In genomic region chr5:64744914-64745313, GRCh38 we compare ENCODE assay signal across 25 cellular contexts. TPM values are rescaled to one million over a fixed set of nuclear protein-coding genes. Genes with fewer than 3 reads are reported as not detected.
"Had no signal": no experiment of that assay in that cellular context is flagged by ENCODE, and none has a peak within 500 bp of the region (broad histone marks: within the 10 kb centered on the region; RNA-seq: fewer than 3 reads in every experiment).

No MANE protein-coding gene starts in this region.

- H3K36me3 Mint-ChIP-seq: activated naive CD4-positive, alpha-beta T cell treated with anti-CD3 and anti-CD28 coated beads, Interleukin-2, amount 50 U/mL, for 72 hours had no signal

- H3K9me3 ChIP-seq: adrenal gland, lower lobe of right lung, prostate gland, thyroid gland had no signal

- H3K4me3 Mint-ChIP-seq: activated T-cell treated with anti-CD3 and anti-CD28 coated beads, Interleukin-2, amount 50 U/mL, for 72 hours; dendritic cell treated with granulocyte-macrophage colony-stimulating factor and Interleukin-4, amounts not matched to agents 40 ng/mL and 50 ng/mL, for 4 days; mesothelial cell of epicardium; nephron progenitor cell had no signal

- H3K27me3 Mint-ChIP-seq: dendritic cell treated with granulocyte-macrophage colony-stimulating factor and Interleukin-4, amounts not matched to agents 40 ng/mL and 50 ng/mL, for 4 days had no signal

- H3K27ac ChIP-seq: adrenal gland, lower lobe of right lung, prostate gland, thyroid gland had no signal

- H3K9me3 Mint-ChIP-seq: activated naive CD4-positive, alpha-beta T cell treated with anti-CD3 and anti-CD28 coated beads, Interleukin-2, amount 50 U/mL, for 72 hours; activated T-cell treated with anti-CD3 and anti-CD28 coated beads, Interleukin-2, amount 50 U/mL, for 72 hours; dendritic cell treated with granulocyte-macrophage colony-stimulating factor and Interleukin-4, amounts not matched to agents 40 ng/mL and 50 ng/mL, for 4 days; mesothelial cell of epicardium; nephron progenitor cell had no signal

- FAIRE-seq: astrocyte, bronchial epithelial cell, keratinocyte had no signal

- H3K27ac Mint-ChIP-seq: activated naive CD4-positive, alpha-beta T cell treated with anti-CD3 and anti-CD28 coated beads, Interleukin-2, amount 50 U/mL, for 72 hours; activated T-cell treated with anti-CD3 and anti-CD28 coated beads, Interleukin-2, amount 50 U/mL, for 72 hours; dendritic cell treated with granulocyte-macrophage colony-stimulating factor and Interleukin-4, amounts not matched to agents 40 ng/mL and 50 ng/mL, for 4 days; mesothelial cell of epicardium; nephron progenitor cell had no signal

- ATAC-seq: activated naive CD4-positive, alpha-beta T cell treated with anti-CD3 and anti-CD28 coated beads, Interleukin-2, amount 50 U/mL, for 72 hours; activated T-cell treated with anti-CD3 and anti-CD28 coated beads, Interleukin-2, amount 50 U/mL, for 72 hours; lower lobe of right lung; right cardiac atrium had no signal

- H3K27me3 ChIP-seq: adrenal gland, thyroid gland had no signal

- H3K4me1 ChIP-seq: adrenal gland, lower lobe of right lung, prostate gland, thyroid gland had no signal

- H3K36me3 ChIP-seq: prostate gland, thyroid gland had no signal

- H3K4me3 ChIP-seq: adrenal gland, lower lobe of right lung, prostate gland, thyroid gland had no signal

- H3K4me1 Mint-ChIP-seq: mesothelial cell of epicardium had no signal

- DNase-seq: activated CD4-positive, alpha-beta T cell treated with anti-CD3 and anti-CD28 coated beads, Interleukin-2, amount 50 U/mL, for 1 hour; activated CD4-positive, CD25-positive, alpha-beta regulatory T cell; activated gamma-delta T cell treated with Interleukin-2 at 50 U/mL for 16 hours; activated T-cell treated with anti-CD3 and anti-CD28 coated beads, Interleukin-2, amount 50 U/mL, for 72 hours; adrenal gland; cerebellar nuclear complex; effector memory CD4-positive, alpha-beta T cell; foreskin fibroblast; lower lobe of right lung; nephron progenitor cell; right cardiac atrium; stimulated activated CD4-positive, alpha-beta T cell treated with anti-CD3 and anti-CD28 coated beads, Interleukin-2, amount 100 ng/mL, for 24 hours; stimulated activated naive CD4-positive, alpha-beta T cell treated with Interleukin-2 at 50 U/mL for 16 hours; thyroid gland had no signal

RNA-seq across cellular contexts. Expression of gene SHISAL2B, which starts 54.6 kb away (rescaled TPM):
- total RNA-seq: activated naive CD4-positive, alpha-beta T cell treated with anti-CD3 and anti-CD28 coated beads, Interleukin-2, amount 50 U/mL, for 72 hours; activated T-cell treated with anti-CD3 and anti-CD28 coated beads, Interleukin-2, amount 50 U/mL, for 72 hours; adrenal gland; astrocyte; bronchial epithelial cell; glomerular endothelial cell; lower lobe of right lung; mesothelial cell of epicardium; prostate gland; right cardiac atrium; skeletal muscle tissue; subcutaneous adipose tissue; thyroid gland; urinary bladder had no signal
- polyA plus RNA-seq: keratinocyte, right cardiac atrium, urinary bladder had no signal
